18 cellular contexts compared by ENCODE assay signal in the genomic region with DNA sequence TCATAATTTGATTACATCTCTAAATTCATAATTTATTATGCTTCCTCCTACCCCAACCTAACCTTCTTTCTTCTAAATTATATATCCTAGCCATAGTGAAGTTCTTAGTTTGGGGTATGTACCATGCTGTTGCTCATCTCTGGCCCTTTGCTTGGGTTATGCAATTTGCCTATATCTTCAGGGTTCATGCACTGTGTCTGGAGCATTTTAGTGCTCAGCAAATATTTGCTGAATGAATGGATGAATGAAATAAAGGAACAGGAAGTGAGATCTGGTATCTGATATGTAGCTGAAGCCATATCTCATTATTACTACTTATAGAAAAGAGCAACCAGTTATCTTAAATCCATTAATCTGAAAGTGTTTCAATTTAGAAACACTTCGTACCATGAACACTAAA.
DNase-seq lines count a peak whose midpoint lies in the region; ATAC-seq and TF ChIP-seq lines count a peak whose summit lies in the region.
"Had no signal": no experiment of that assay in that cellular context is flagged by ENCODE, and none has a peak within 500 bp of the region (broad histone marks: within the 10 kb centered on the region; RNA-seq: fewer than 3 reads in every experiment).

No MANE protein-coding gene starts in this region.

- CTCF ChIA-PET in PC-3 (lab: Charles Lee) = no interaction called here

- POLR2A ChIA-PET in PC-3 (lab: Charles Lee; ENCODE audit: unreplicated experiment) = interaction anchor here (0.6 kb wide), 1 partner anchor 575 kb away, joined by 5 read pairs; no protein-coding TSS in a partner anchor

- H3K4me2 ChIP-seq in PC-3 (ENCODE audit: low read length) = peak overlapping the region; percentile 2; the same call in 1 of the 2 replicates

- H3K4me3 ChIP-seq in PC-3 (ENCODE audit: low read length) = no peak overlapping the region
- H3K4me3 ChIP-seq: heart right ventricle, ovary, thyroid gland had no signal

- H3K4me1 ChIP-seq in PC-3 (ENCODE audit: insufficient read depth, low read length) (peaks cover 10% of the 10 kb centered on the region), foreskin keratinocyte (peaks cover 8% of the 10 kb centered on the region)
- H3K4me1 ChIP-seq: heart right ventricle, thyroid gland had no signal

- H3K27ac ChIP-seq in PC-3 (ENCODE audit: low read length) = no peak overlapping the region
- no peak overlapping the region for H3K27ac ChIP-seq in foreskin keratinocyte
- H3K27ac ChIP-seq: heart right ventricle, ovary, RWPE1, thyroid gland had no signal

- no peaks in the 10 kb centered on the region for H3K9me3 ChIP-seq in PC-3 (ENCODE audit: low read length)
- H3K9me3 ChIP-seq: heart right ventricle, ovary, thyroid gland had no signal

- H2AFZ ChIP-seq in PC-3 (ENCODE audit: low read length) = no peak overlapping the region

- TF ChIP-seq CTCF in PC-3 (conservative IDR thresholded peaks at IDR 0.05; ENCODE audit: low read depth, low read length) (no peak), foreskin keratinocyte (conservative IDR thresholded peaks at IDR 0.05) (no peak)

- H3K36me3 ChIP-seq in PC-3 (ENCODE audit: low read depth, low read length) = no peaks in the 10 kb centered on the region
- H3K36me3 ChIP-seq: ovary, thyroid gland had no signal

- H3F3A ChIP-seq in PC-3 (ENCODE audit: low read length, unreplicated experiment) = no peaks in the 10 kb centered on the region

- BruUV-seq in PC-3 (replicated peaks; lab: Mats Ljungman, UMichigan) = no TSS peak

- H3K9me2 ChIP-seq in PC-3 (replicated peaks; ENCODE audit: low read length) = no peaks in the 10 kb centered on the region

- H3K27me3 ChIP-seq in PC-3 (ENCODE audit: low read length) = no peaks in the 10 kb centered on the region
- H3K27me3 ChIP-seq in foreskin keratinocyte = no peaks in the 10 kb centered on the region
- H3K27me3 ChIP-seq: heart right ventricle, ovary, thyroid gland had no signal

- peak; percentile 83 for DNase-seq in DMS153 treated with DMSO at 0.1 percent for 48 hours (lab: John Stamatoyannopoulos, UW; ENCODE audit: unreplicated experiment)
- peak; percentile 35 for DNase-seq in HS-5 (ENCODE audit: low read depth)
- peak; percentile 95 for DNase-seq in PC-3
- peak; percentile 34 to 66 for DNase-seq in foreskin keratinocyte
- DNase-seq in retina = no peak
- no peak for DNase-seq in activated gamma-delta T cell treated with Interleukin-2 at 50 U/mL for 16 hours
- DNase-seq in cerebellar cortex (ENCODE audit: low spot score) = no peak
- no peak for DNase-seq in Right ventricle myocardium inferior (ENCODE audit: missing footprints)
- DNase-seq: activated CD4-positive, alpha-beta T cell treated with anti-CD3 and anti-CD28 coated beads, Interleukin-2, amount 10 ng/mL, durations not matched to agents 24 days and 14 days; CD8-positive, alpha-beta T cell; heart right ventricle; KBM-7; NCI-H1092; ovary; stimulated activated naive CD4-positive, alpha-beta T cell; thyroid gland had no signal

- ATAC-seq in PC-3 (peak; percentile 91), foreskin keratinocyte (peak; percentile 25), Right ventricle myocardium inferior (no peak)
- ATAC-seq: CD8-positive, alpha-beta T cell; heart right ventricle; sciatic nerve had no signal

- intact Hi-C loops in PC-3 (cut with micrococcal nuclease) = no loop called here
- intact Hi-C loops in Right ventricle myocardium inferior (cut with DNase I) = no loop called here

- H3K9ac ChIP-seq in PC-3 (ENCODE audit: low read length) = no peak overlapping the region

- no peaks in the 10 kb centered on the region for H4K20me1 ChIP-seq in PC-3 (ENCODE audit: low read length)

- H3K79me2 ChIP-seq in PC-3 (ENCODE audit: low read length) = no peaks in the 10 kb centered on the region

Comparison
In these comparisons a context has a peak if more than half of its experiments do, and no peak if none do; other contexts are left out.
1. DNase-seq: peak in DMS153 treated with DMSO at 0.1 percent for 48 hours (single experiment), HS-5 (single experiment), PC-3 (single experiment) and foreskin keratinocyte (2 of 2); none in retina (single experiment), activated gamma-delta T cell treated with Interleukin-2 at 50 U/mL for 16 hours (single experiment), cerebellar cortex (single experiment) and Right ventricle myocardium inferior (single experiment).